Comparison of ENCODE assay signal across 8 cellular contexts in the genomic region with DNA sequence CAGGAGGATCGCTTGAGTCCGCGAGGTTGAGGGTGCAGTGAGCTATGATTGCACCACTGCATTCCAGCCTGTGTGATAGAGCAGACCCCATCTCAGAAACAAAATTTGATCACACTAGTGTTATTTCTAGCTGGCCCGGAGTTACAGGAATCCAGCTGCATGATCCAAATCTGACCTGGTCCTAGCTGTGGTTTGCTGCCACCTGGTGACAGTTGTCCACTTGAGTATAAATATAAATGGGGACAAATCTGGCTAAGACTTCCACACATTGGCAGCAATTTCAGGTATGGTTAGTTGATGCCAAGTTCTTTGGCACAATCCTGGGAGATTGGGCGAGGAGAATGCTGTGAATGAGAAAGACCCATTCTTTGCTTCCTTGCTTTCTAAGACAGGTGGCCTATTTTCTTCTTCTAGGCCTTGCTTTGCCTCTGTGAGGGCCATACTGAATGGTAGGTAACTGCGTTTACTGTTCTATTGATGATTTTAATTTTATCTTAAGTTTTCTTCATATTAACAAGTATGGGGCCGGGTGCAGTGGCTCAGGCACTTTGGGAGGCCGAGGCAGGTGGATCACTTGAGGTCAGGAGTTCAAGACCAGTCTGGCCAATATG. TPM values are rescaled to one million over a fixed set of nuclear protein-coding genes. Genes with fewer than 3 reads are reported as not detected.
A peak's percentile ranks its signal among the peaks of the same experiment; 100 is the strongest.
DNase-seq lines count a peak whose midpoint lies in the region; ATAC-seq and TF ChIP-seq lines count a peak whose summit lies in the region.

No MANE protein-coding gene starts in this region.

- peak overlapping the region; percentile 61 for H3K27ac ChIP-seq in psoas muscle

- TF ChIP-seq CTCF in psoas muscle (IDR thresholded peaks at IDR 0.05): peak; percentile 67

- no peaks in the 10 kb centered on the region for H3K36me3 ChIP-seq in psoas muscle (ENCODE audit: insufficient read depth in 1 of 2, low read depth in 1 of 2)

- ATAC-seq in GM21423 (IDR thresholded peaks at IDR 0.05; ENCODE audit: unreplicated experiment) (peak; percentile 48), left cardiac atrium (peak; percentile 76 to 87), psoas muscle (peak; percentile 79 to 86 (median 84)), GM19324 (IDR thresholded peaks at IDR 0.05; ENCODE audit: low FRiP score, unreplicated experiment) (no peak)

- intact Hi-C loops in left cardiac atrium (cut with DNase I) (loop anchor here (2.0 to 5.0 kb wide), 2 partner anchors 35 to 38 kb away; a partner anchor contains a TSS), psoas muscle (cut with DNase I) (loop anchor here (1.0 to 2.0 kb wide), 2 partner anchors 39 to 40 kb away; no protein-coding TSS in a partner anchor)

- no peaks in the 10 kb centered on the region for H3K27me3 ChIP-seq in psoas muscle (ENCODE audit: insufficient read depth in 3 of 3, low read length in 2 of 3)

- H3K4me3 ChIP-seq in psoas muscle: no peak overlapping the region

- in situ Hi-C loops in SK-MEL-5 (cut with HindIII; ENCODE audit: low pct_unique_long_range_greater_than_20kb, low sequenced_read_pairs): no loop called here

- 37 to 59% (median 46%) methylated on average over 8 of the region's 8 CpGs for whole genome bisulfite sequencing in psoas muscle, 3 donors

- H3K9me3 ChIP-seq in psoas muscle: no peaks in the 10 kb centered on the region

- peaks cover 39% of the 10 kb centered on the region for H3K4me1 ChIP-seq in psoas muscle

- peak; percentile 46 to 54 for DNase-seq in AML-193 (lab: John Stamatoyannopoulos, UW)
- DNase-seq in SK-MEL-5 (ENCODE audit: low read depth, low spot score): peak; percentile 58
- DNase-seq in amniotic stem cell (lab: John Stamatoyannopoulos, UW): peak; percentile 29
- DNase-seq in left cardiac atrium: peak; percentile 73
- peak; percentile 56 to 79 for DNase-seq in psoas muscle
- DNase-seq in NCI-H1694 treated with DMSO at 0.1 percent for 48 hours (lab: John Stamatoyannopoulos, UW): no peak

RNA-seq across cellular contexts. Expression of a gene that starts 35.4 kb away (rescaled TPM):
- total RNA-seq in SK-MEL-5 (2014; rRNA removed; shearing (Covaris generic)): 12.2 and 12.5 TPM in 2 replicates
- polyA plus RNA-seq in SK-MEL-5 (2015; cell fraction: cytosol; rRNA removed): 22.8 and 26.8 TPM in 2 replicates
- polyA plus RNA-seq in SK-MEL-5 (2015; cell fraction: nucleus; rRNA removed): 5.1 and 7.6 TPM in 2 replicates
- total RNA-seq in left cardiac atrium (10 to 100 TPM; 30.5 to 33.5 TPM), psoas muscle (10 to 100 TPM; 48.0 to 62.9 (median 52.2) TPM)
- polyA plus RNA-seq in psoas muscle: 10 to 100 TPM; 20.3 to 52.3 (median 37.5) TPM

RNA-seq across cellular contexts. Expression of a gene that starts 57.0 kb away (rescaled TPM):
- not detected in 2 replicates for total RNA-seq in SK-MEL-5 (2014; rRNA removed; shearing (Covaris generic))
- polyA plus RNA-seq in SK-MEL-5 (2015; cell fraction: cytosol; rRNA removed): not detected in 2 replicates
- polyA plus RNA-seq in SK-MEL-5 (2015; cell fraction: nucleus; rRNA removed): not detected in 2 replicates
- total RNA-seq in left cardiac atrium (not detected), psoas muscle (under 1 TPM in 1 of 4 donors, not detected in 3; 0.30 TPM)
- polyA plus RNA-seq in psoas muscle: under 1 TPM in 1 of 3 donors, not detected in 2; 0.05 TPM
